1 cellular context compared by ENCODE assay signal in the genomic region with DNA sequence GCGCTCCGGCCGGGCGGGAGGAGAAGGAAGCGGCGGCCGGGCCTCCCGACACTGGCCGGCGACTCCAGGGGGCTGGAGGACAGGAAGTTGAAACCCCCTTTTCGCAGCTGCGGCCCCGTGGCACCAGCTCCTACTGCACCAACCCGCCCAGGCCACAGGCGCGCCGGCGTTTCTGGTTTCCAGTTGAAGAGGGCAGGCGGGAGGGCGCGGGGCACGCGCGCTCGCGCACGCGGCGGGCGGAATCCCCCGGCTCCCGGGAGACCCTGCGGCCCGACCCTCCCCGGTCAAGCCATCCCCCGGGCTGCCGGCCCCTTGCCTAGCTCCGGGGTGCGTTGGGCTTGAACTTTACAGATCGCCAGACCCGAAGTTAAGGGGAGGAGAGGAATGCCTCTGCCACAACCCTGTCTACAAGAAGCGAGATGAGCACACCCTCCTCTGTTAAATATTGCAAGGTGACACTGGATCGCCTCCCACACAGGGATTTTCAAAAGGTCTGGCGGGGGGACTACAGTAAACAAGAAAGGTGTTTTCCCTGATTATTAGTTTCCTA.
TF ChIP-seq lines count a peak whose summit lies in the region.

No MANE protein-coding gene starts in this region.

TF ChIP-seq in GM12878, 131 proteins besides CTCF, POLR2A, EP300 and RAD21 (continued from another document):
- TF ChIP-seq, protein P1, sequence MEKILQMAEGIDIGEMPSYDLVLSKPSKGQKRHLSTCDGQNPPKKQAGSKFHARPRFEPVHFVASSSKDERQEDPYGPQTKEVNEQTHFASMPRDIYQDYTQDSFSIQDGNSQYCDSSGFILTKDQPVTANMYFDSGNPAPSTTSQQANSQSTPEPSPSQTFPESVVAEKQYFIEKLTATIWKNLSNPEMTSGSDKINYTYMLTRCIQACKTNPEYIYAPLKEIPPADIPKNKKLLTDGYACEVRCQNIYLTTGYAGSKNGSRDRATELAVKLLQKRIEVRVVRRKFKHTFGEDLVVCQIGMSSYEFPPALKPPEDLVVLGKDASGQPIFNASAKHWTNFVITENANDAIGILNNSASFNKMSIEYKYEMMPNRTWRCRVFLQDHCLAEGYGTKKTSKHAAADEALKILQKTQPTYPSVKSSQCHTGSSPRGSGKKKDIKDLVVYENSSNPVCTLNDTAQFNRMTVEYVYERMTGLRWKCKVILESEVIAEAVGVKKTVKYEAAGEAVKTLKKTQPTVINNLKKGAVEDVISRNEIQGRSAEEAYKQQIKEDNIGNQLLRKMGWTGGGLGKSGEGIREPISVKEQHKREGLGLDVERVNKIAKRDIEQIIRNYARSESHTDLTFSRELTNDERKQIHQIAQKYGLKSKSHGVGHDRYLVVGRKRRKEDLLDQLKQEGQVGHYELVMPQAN (conservative IDR thresholded peaks at IDR 0.05) = peak; percentile 66; the same call in 1 of the 2 replicates
- TF ChIP-seq, protein P2, sequence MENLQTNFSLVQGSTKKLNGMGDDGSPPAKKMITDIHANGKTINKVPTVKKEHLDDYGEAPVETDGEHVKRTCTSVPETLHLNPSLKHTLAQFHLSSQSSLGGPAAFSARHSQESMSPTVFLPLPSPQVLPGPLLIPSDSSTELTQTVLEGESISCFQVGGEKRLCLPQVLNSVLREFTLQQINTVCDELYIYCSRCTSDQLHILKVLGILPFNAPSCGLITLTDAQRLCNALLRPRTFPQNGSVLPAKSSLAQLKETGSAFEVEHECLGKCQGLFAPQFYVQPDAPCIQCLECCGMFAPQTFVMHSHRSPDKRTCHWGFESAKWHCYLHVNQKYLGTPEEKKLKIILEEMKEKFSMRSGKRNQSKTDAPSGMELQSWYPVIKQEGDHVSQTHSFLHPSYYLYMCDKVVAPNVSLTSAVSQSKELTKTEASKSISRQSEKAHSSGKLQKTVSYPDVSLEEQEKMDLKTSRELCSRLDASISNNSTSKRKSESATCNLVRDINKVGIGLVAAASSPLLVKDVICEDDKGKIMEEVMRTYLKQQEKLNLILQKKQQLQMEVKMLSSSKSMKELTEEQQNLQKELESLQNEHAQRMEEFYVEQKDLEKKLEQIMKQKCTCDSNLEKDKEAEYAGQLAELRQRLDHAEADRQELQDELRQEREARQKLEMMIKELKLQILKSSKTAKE (IDR thresholded peaks at IDR 0.05; ENCODE audit: low read depth, poor library complexity, severe bottlenecking) = peak; percentile 14
- no peak for TF ChIP-seq BACH1 (IDR thresholded peaks at IDR 0.05; ENCODE audit: borderline replicate concordance)
- peak; percentile 65 for TF ChIP-seq RELA (IDR thresholded peaks at IDR 0.05; ENCODE audit: borderline replicate concordance, partially characterized antibody)
- TF ChIP-seq ZBED1 (IDR thresholded peaks at IDR 0.05; ENCODE audit: borderline replicate concordance) = peak; percentile 17; the same call in 1 of the 2 replicates
- peak; percentile 15 for TF ChIP-seq IKZF1 (conservative IDR thresholded peaks at IDR 0.05)
- TF ChIP-seq DPF2 (IDR thresholded peaks at IDR 0.05) = peak; percentile 67; the same call in 1 of the 2 replicates
- TF ChIP-seq RUNX3 (IDR thresholded peaks at IDR 0.05; ENCODE audit: low read length) = peak; percentile 42; the same call in 1 of the 2 replicates
- TF ChIP-seq EED (IDR thresholded peaks at IDR 0.05; ENCODE audit: low read depth) = 0 out of 2 replicates have a peak, but pooled peaks have one; percentile 10
- no peak for TF ChIP-seq JUND (IDR thresholded peaks at IDR 0.05; ENCODE audit: low read depth, low read length)
- TF ChIP-seq RAD51 (IDR thresholded peaks at IDR 0.05) = no peak
- TF ChIP-seq, protein P3, sequence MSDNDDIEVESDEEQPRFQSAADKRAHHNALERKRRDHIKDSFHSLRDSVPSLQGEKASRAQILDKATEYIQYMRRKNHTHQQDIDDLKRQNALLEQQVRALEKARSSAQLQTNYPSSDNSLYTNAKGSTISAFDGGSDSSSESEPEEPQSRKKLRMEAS (IDR thresholded peaks at IDR 0.05; ENCODE audit: low read depth, low read length) = peak; percentile 64
- TF ChIP-seq BHLHE40 (IDR thresholded peaks at IDR 0.05; ENCODE audit: borderline replicate concordance in 1 of 2, low read depth in 2 of 2, low read length in 1 of 2) = peak; percentile 69 to 81; a peak in 3 of 4 replicates
- TF ChIP-seq, protein P4, sequence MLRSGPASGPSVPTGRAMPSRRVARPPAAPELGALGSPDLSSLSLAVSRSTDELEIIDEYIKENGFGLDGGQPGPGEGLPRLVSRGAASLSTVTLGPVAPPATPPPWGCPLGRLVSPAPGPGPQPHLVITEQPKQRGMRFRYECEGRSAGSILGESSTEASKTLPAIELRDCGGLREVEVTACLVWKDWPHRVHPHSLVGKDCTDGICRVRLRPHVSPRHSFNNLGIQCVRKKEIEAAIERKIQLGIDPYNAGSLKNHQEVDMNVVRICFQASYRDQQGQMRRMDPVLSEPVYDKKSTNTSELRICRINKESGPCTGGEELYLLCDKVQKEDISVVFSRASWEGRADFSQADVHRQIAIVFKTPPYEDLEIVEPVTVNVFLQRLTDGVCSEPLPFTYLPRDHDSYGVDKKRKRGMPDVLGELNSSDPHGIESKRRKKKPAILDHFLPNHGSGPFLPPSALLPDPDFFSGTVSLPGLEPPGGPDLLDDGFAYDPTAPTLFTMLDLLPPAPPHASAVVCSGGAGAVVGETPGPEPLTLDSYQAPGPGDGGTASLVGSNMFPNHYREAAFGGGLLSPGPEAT (IDR thresholded peaks at IDR 0.05; ENCODE audit: low read depth) = 0 out of 2 replicates have a peak, but pooled peaks have one; percentile 52
- peak; percentile 78 for TF ChIP-seq GATAD2B (conservative IDR thresholded peaks at IDR 0.05; ENCODE audit: low read depth)
- TF ChIP-seq, protein P5, sequence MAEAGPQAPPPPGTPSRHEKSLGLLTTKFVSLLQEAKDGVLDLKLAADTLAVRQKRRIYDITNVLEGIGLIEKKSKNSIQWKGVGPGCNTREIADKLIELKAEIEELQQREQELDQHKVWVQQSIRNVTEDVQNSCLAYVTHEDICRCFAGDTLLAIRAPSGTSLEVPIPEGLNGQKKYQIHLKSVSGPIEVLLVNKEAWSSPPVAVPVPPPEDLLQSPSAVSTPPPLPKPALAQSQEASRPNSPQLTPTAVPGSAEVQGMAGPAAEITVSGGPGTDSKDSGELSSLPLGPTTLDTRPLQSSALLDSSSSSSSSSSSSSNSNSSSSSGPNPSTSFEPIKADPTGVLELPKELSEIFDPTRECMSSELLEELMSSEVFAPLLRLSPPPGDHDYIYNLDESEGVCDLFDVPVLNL (IDR thresholded peaks at IDR 0.05; ENCODE audit: low read depth, low read length) = peak; percentile 34; the same call in 1 of the 2 replicates
- TF ChIP-seq, protein P6, sequence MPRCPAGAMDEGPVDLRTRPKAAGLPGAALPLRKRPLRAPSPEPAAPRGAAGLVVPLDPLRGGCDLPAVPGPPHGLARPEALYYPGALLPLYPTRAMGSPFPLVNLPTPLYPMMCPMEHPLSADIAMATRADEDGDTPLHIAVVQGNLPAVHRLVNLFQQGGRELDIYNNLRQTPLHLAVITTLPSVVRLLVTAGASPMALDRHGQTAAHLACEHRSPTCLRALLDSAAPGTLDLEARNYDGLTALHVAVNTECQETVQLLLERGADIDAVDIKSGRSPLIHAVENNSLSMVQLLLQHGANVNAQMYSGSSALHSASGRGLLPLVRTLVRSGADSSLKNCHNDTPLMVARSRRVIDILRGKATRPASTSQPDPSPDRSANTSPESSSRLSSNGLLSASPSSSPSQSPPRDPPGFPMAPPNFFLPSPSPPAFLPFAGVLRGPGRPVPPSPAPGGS (IDR thresholded peaks at IDR 0.05; ENCODE audit: borderline replicate concordance, insufficient read depth, low read depth, low read length, poor library complexity, severe bottlenecking) = no peak
- TF ChIP-seq STAT1 (conservative IDR thresholded peaks at IDR 0.05) = 0 out of 2 replicates have a peak, but pooled peaks have one; percentile 26
- TF ChIP-seq NR2F1 (conservative IDR thresholded peaks at IDR 0.05) = no peak
